ENCODE assay signal across 38 cellular contexts in genomic region chr12:52769946-52770345, GRCh38. TPM values are rescaled to one million over a fixed set of nuclear protein-coding genes. Genes with fewer than 3 reads are reported as not detected.
"Had no signal": no experiment of that assay in that cellular context is flagged by ENCODE, and none has a peak within 500 bp of the region (broad histone marks: within the 10 kb centered on the region; RNA-seq: fewer than 3 reads in every experiment).

No MANE protein-coding gene starts in this region.

- H3K4me3 ChIP-seq: MG63 had no signal

- H3K9me3 ChIP-seq: MG63 had no signal

- H3K27ac ChIP-seq: KMS-11 had no signal

- DNase-seq: Karpas-422, Kasumi-1, MG63, MM.1S, MV-4-11, NCI-H1048, NCI-H1092, NCI-H1092 treated with DMSO at 0.1 percent for 48 hours, NCI-H1105, NCI-H1105 treated with DMSO at 0.1 percent for 48 hours, NCI-H1417, NCI-H1417 treated with DMSO at 0.1 percent for 48 hours, NCI-H1436, NCI-H1436 treated with DMSO at 0.1 percent for 48 hours, NCI-H146, NCI-H1694, NCI-H1694 treated with DMSO at 0.1 percent for 48 hours, NCI-H187, NCI-H187 treated with DMSO at 0.1 percent for 48 hours, NCI-H1930, NCI-H2029, NCI-H2029 treated with DMSO at 0.1 percent for 48 hours, NCI-H2081, NCI-H2081 treated with DMSO at 0.1 percent for 48 hours, NCI-H2107, NCI-H2171, NCI-H2171 treated with DMSO at 0.1 percent for 48 hours, NCI-H2227 treated with DMSO at 0.1 percent for 48 hours, NCI-H226, NCI-H345, NCI-H446, NCI-H446 treated with DMSO at 0.1 percent for 48 hours, NCI-H510A had no signal

- H3K36me3 ChIP-seq: MG63 had no signal

RNA-seq across cellular contexts. Expression of gene KRT76, which starts 7.2 kb away (rescaled TPM):
- total RNA-seq: LHCN-M2, M059J, MCF 10A, NCI-H460 had no signal

RNA-seq across cellular contexts. Expression of gene KRT3, which starts 26.0 kb away (rescaled TPM):
- total RNA-seq: LHCN-M2, M059J, MCF 10A, NCI-H460 had no signal

RNA-seq across cellular contexts. Expression of gene KRT4, which starts 44.0 kb away (rescaled TPM):
- total RNA-seq: LHCN-M2, M059J, MCF 10A, NCI-H460 had no signal
